ENCODE assay signal across 1 cellular context in genomic region chr19:3608079-3608641, GRCh38.
TF ChIP-seq lines count a peak whose summit lies in the region.

No MANE protein-coding gene starts in this region.

TF ChIP-seq in K562, 482 proteins besides CTCF, POLR2A, EP300 and RAD21 (continued from another document and continues in another):
- TF ChIP-seq ATF6 (CRISPR knock-in tag; IDR thresholded peaks at IDR 0.05) = no peak
- no peak for TF ChIP-seq POLR3A (IDR thresholded peaks at IDR 0.05; ENCODE audit: borderline replicate concordance, extremely low read depth, insufficient read depth, insufficient read length)
- no peak for TF ChIP-seq KLF10 (CRISPR knock-in tag; IDR thresholded peaks at IDR 0.05)
- no peak for TF ChIP-seq MTA1 (IDR thresholded peaks at IDR 0.05; ENCODE audit: borderline replicate concordance)
- TF ChIP-seq TCF15 (CRISPR knock-in tag; IDR thresholded peaks at IDR 0.05) = no peak
- 0 out of 2 replicates have a peak, but pooled peaks have one; percentile 43 for TF ChIP-seq BACH1 (tag; IDR thresholded peaks at IDR 0.05)
- peak; percentile 16 for TF ChIP-seq TAF1 (IDR thresholded peaks at IDR 0.05; ENCODE audit: control insufficient read depth, extremely low read depth, insufficient read depth, low read length, severe bottlenecking)
- TF ChIP-seq STAG1 (CRISPR knock-in tag; IDR thresholded peaks at IDR 0.05; ENCODE audit: borderline replicate concordance) = no peak
- TF ChIP-seq DACH1 (IDR thresholded peaks at IDR 0.05; ENCODE audit: partially characterized antibody) = no peak
- TF ChIP-seq, protein P1, sequence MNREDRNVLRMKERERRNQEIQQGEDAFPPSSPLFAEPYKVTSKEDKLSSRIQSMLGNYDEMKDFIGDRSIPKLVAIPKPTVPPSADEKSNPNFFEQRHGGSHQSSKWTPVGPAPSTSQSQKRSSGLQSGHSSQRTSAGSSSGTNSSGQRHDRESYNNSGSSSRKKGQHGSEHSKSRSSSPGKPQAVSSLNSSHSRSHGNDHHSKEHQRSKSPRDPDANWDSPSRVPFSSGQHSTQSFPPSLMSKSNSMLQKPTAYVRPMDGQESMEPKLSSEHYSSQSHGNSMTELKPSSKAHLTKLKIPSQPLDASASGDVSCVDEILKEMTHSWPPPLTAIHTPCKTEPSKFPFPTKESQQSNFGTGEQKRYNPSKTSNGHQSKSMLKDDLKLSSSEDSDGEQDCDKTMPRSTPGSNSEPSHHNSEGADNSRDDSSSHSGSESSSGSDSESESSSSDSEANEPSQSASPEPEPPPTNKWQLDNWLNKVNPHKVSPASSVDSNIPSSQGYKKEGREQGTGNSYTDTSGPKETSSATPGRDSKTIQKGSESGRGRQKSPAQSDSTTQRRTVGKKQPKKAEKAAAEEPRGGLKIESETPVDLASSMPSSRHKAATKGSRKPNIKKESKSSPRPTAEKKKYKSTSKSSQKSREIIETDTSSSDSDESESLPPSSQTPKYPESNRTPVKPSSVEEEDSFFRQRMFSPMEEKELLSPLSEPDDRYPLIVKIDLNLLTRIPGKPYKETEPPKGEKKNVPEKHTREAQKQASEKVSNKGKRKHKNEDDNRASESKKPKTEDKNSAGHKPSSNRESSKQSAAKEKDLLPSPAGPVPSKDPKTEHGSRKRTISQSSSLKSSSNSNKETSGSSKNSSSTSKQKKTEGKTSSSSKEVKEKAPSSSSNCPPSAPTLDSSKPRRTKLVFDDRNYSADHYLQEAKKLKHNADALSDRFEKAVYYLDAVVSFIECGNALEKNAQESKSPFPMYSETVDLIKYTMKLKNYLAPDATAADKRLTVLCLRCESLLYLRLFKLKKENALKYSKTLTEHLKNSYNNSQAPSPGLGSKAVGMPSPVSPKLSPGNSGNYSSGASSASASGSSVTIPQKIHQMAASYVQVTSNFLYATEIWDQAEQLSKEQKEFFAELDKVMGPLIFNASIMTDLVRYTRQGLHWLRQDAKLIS (CRISPR knock-in tag; IDR thresholded peaks at IDR 0.05) = no peak
- TF ChIP-seq FOXJ3 (CRISPR knock-in tag; IDR thresholded peaks at IDR 0.05) = no peak
- TF ChIP-seq NR0B1 (IDR thresholded peaks at IDR 0.05; ENCODE audit: partially characterized antibody) = no peak
- TF ChIP-seq, protein P2, sequence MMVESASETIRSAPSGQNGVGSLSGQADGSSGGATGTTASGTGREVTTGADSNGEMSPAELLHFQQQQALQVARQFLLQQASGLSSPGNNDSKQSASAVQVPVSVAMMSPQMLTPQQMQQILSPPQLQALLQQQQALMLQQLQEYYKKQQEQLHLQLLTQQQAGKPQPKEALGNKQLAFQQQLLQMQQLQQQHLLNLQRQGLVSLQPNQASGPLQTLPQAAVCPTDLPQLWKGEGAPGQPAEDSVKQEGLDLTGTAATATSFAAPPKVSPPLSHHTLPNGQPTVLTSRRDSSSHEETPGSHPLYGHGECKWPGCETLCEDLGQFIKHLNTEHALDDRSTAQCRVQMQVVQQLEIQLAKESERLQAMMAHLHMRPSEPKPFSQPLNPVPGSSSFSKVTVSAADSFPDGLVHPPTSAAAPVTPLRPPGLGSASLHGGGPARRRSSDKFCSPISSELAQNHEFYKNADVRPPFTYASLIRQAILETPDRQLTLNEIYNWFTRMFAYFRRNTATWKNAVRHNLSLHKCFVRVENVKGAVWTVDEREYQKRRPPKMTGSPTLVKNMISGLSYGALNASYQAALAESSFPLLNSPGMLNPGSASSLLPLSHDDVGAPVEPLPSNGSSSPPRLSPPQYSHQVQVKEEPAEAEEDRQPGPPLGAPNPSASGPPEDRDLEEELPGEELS (CRISPR knock-in tag; IDR thresholded peaks at IDR 0.05; ENCODE audit: borderline replicate concordance) = no peak
- no peak for TF ChIP-seq ZNF655 (CRISPR knock-in tag; IDR thresholded peaks at IDR 0.05)
- peak; percentile 10; the same call in 1 of the 2 replicates for TF ChIP-seq GABPB1 (CRISPR knock-in tag; IDR thresholded peaks at IDR 0.05)
- no peak for TF ChIP-seq ZNF512 (tag; IDR thresholded peaks at IDR 0.05)
- TF ChIP-seq LCOR (CRISPR knock-in tag; IDR thresholded peaks at IDR 0.05) = no peak
- TF ChIP-seq, protein P3, sequence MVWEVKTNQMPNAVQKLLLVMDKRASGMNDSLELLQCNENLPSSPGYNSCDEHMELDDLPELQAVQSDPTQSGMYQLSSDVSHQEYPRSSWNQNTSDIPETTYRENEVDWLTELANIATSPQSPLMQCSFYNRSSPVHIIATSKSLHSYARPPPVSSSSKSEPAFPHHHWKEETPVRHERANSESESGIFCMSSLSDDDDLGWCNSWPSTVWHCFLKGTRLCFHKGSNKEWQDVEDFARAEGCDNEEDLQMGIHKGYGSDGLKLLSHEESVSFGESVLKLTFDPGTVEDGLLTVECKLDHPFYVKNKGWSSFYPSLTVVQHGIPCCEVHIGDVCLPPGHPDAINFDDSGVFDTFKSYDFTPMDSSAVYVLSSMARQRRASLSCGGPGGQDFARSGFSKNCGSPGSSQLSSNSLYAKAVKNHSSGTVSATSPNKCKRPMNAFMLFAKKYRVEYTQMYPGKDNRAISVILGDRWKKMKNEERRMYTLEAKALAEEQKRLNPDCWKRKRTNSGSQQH (CRISPR knock-in tag; IDR thresholded peaks at IDR 0.05) = peak; percentile 45; the same call in 1 of the 2 replicates
- TF ChIP-seq RFX5 (IDR thresholded peaks at IDR 0.05; ENCODE audit: low read depth, low read length) = no peak
- 0 out of 2 replicates have a peak, but pooled peaks have one; percentile 22 for TF ChIP-seq RFX7 (CRISPR knock-in tag; IDR thresholded peaks at IDR 0.05)
- TF ChIP-seq EZH2 (IDR thresholded peaks at IDR 0.05; ENCODE audit: borderline replicate concordance, low read depth, low read length) = no peak
- TF ChIP-seq NFE2L1 (tag; IDR thresholded peaks at IDR 0.05; ENCODE audit: borderline replicate concordance, low read depth) = no peak
- TF ChIP-seq E2F5 (CRISPR knock-in tag; IDR thresholded peaks at IDR 0.05) = no peak
- TF ChIP-seq NUFIP1 (IDR thresholded peaks at IDR 0.05; ENCODE audit: partially characterized antibody) = no peak
- TF ChIP-seq TEAD1 (CRISPR knock-in tag; IDR thresholded peaks at IDR 0.05) = no peak
- no peak for TF ChIP-seq RBM25 (IDR thresholded peaks at IDR 0.05; ENCODE audit: low read depth, low read length, severe bottlenecking)
- no peak for TF ChIP-seq ZNF24 (IDR thresholded peaks at IDR 0.05)
- no peak for TF ChIP-seq MAFG (tag; conservative IDR thresholded peaks at IDR 0.05)
- no peak for TF ChIP-seq ELK3 (CRISPR knock-in tag; IDR thresholded peaks at IDR 0.05)
- TF ChIP-seq HDAC6 (IDR thresholded peaks at IDR 0.05; ENCODE audit: low read depth, low read length) = no peak
- TF ChIP-seq, protein P4, sequence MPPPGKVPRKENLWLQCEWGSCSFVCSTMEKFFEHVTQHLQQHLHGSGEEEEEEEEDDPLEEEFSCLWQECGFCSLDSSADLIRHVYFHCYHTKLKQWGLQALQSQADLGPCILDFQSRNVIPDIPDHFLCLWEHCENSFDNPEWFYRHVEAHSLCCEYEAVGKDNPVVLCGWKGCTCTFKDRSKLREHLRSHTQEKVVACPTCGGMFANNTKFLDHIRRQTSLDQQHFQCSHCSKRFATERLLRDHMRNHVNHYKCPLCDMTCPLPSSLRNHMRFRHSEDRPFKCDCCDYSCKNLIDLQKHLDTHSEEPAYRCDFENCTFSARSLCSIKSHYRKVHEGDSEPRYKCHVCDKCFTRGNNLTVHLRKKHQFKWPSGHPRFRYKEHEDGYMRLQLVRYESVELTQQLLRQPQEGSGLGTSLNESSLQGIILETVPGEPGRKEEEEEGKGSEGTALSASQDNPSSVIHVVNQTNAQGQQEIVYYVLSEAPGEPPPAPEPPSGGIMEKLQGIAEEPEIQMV (tag; conservative IDR thresholded peaks at IDR 0.05; ENCODE audit: low read depth) = no peak
- no peak for TF ChIP-seq SMC3 (conservative IDR thresholded peaks at IDR 0.05; ENCODE audit: insufficient read depth, low read depth, low read length)
- TF ChIP-seq IRF2 (CRISPR knock-in tag; IDR thresholded peaks at IDR 0.05) = no peak
- TF ChIP-seq E2F3 (CRISPR knock-in tag; IDR thresholded peaks at IDR 0.05) = no peak
- TF ChIP-seq SIN3B (IDR thresholded peaks at IDR 0.05; ENCODE audit: low read depth) = no peak
- TF ChIP-seq, protein P5, sequence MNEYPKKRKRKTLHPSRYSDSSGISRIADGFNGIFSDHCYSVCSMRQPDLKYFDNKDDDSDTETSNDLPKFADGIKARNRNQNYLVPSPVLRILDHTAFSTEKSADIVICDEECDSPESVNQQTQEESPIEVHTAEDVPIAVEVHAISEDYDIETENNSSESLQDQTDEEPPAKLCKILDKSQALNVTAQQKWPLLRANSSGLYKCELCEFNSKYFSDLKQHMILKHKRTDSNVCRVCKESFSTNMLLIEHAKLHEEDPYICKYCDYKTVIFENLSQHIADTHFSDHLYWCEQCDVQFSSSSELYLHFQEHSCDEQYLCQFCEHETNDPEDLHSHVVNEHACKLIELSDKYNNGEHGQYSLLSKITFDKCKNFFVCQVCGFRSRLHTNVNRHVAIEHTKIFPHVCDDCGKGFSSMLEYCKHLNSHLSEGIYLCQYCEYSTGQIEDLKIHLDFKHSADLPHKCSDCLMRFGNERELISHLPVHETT (CRISPR knock-in tag; conservative IDR thresholded peaks at IDR 0.05 in 1 of 2, IDR thresholded peaks at IDR 0.05 in 1 of 2) = no peak
- TF ChIP-seq ZFP1 (CRISPR knock-in tag; IDR thresholded peaks at IDR 0.05) = no peak
- TF ChIP-seq ZBTB1 (CRISPR knock-in tag; IDR thresholded peaks at IDR 0.05; ENCODE audit: borderline replicate concordance, low read depth) = no peak
- TF ChIP-seq, protein P6, sequence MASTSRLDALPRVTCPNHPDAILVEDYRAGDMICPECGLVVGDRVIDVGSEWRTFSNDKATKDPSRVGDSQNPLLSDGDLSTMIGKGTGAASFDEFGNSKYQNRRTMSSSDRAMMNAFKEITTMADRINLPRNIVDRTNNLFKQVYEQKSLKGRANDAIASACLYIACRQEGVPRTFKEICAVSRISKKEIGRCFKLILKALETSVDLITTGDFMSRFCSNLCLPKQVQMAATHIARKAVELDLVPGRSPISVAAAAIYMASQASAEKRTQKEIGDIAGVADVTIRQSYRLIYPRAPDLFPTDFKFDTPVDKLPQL (IDR thresholded peaks at IDR 0.05; ENCODE audit: extremely low read depth, insufficient read length) = no peak
- TF ChIP-seq POLR2AphosphoS2 (IDR thresholded peaks at IDR 0.05; ENCODE audit: low read length) = no peak
- no peak for TF ChIP-seq ZNF23 (CRISPR knock-in tag; IDR thresholded peaks at IDR 0.05)
- no peak for TF ChIP-seq SRSF7 (optimal IDR thresholded peaks at IDR 0.05; ENCODE audit: low read depth, low read length)
